ENCODE assay signal across 27 cellular contexts in genomic region chr3:197253243-197253947, GRCh38. TPM values are rescaled to one million over a fixed set of nuclear protein-coding genes. Genes with fewer than 3 reads are reported as not detected.
DNase-seq lines count a peak whose midpoint lies in the region; ATAC-seq, FAIRE-seq and TF ChIP-seq lines count a peak whose summit lies in the region.
"Had no signal": no experiment of that assay in that cellular context is flagged by ENCODE, and none has a peak within 500 bp of the region (broad histone marks: within the 10 kb centered on the region; RNA-seq: fewer than 3 reads in every experiment).

No MANE protein-coding gene starts in this region.

- in situ Hi-C loops in HepG2 (cut with HindIII; ENCODE audit: extremely low pct_ligation_motif_present, low pct_unique_long_range_greater_than_20kb): no loop called here

- no peak overlapping the region for H3K9ac ChIP-seq in HepG2 (ENCODE audit: insufficient read depth, low read depth, low read length)
- no peak overlapping the region for H3K9ac ChIP-seq in SK-N-MC (ENCODE audit: insufficient read length)

- TF ChIP-seq CTCF in HepG2 (CRISPR knock-in tag; IDR thresholded peaks at IDR 0.05): no peak
- TF ChIP-seq CTCF in right lobe of liver (IDR thresholded peaks at IDR 0.05): no peak

- H3K4me3 ChIP-seq in HepG2 (replicated peaks in 1 of 3; ENCODE audit: insufficient read depth in 1 of 3, low read depth in 2 of 3, low read length in 3 of 3) (no peak overlapping the region), right lobe of liver (no peak overlapping the region), SK-N-MC (no peak overlapping the region)
- H3K4me3 ChIP-seq: GM12878, tibial nerve had no signal

- CTCF ChIA-PET in HepG2 (lab: Yijun Ruan, JAX; ENCODE audit: low intra/inter-chr PET ratio, low total read pairs): no interaction called here

- DNase-seq in HepG2 (ENCODE audit: low spot score): no peak
- no peak for DNase-seq in right lobe of liver
- no peak for DNase-seq in SK-N-MC (ENCODE audit: low read depth, low spot score)
- DNase-seq in central memory CD4-positive, alpha-beta T cell: peak; percentile 3
- no peak for DNase-seq in stimulated activated naive CD8-positive, alpha-beta T cell treated with anti-CD3 and anti-CD28 coated beads, Interleukin-15, Interleukin-2, amounts not matched to agents 100 U/mL and 50 U/mL, for 24 hours
- DNase-seq in left ventricle myocardium superior: no peak
- no peak for DNase-seq in NCI-H1417 (lab: John Stamatoyannopoulos, UW)
- DNase-seq in Kasumi-1 (lab: John Stamatoyannopoulos, UW): no peak
- DNase-seq: activated effector memory CD4-positive, alpha-beta T cell treated with anti-CD3 and anti-CD28 coated beads, Interleukin-2, amount 50 U/mL, for 16 hours; DMS53; effector CD8-positive, alpha-beta T cell; glutamatergic neuron; GOT3; left cardiac atrium; mesendoderm; MM.1S; naive B cell; NCI-H1694; NCI-H2171 treated with DMSO at 0.1 percent for 48 hours; NCI-H82; OCI-M1; SIG-M5; stimulated activated naive CD4-positive, alpha-beta T cell treated with Interleukin-2 at 50 U/mL for 16 hours had no signal

- H3K27me3 ChIP-seq in HepG2 (ENCODE audit: control insufficient read depth in 1 of 2, insufficient read depth in 2 of 2, low read length in 2 of 2): no peaks in the 10 kb centered on the region
- H3K27me3 ChIP-seq in right lobe of liver: no peaks in the 10 kb centered on the region
- H3K27me3 ChIP-seq: tibial nerve had no signal

- H3K4me2 ChIP-seq in HepG2 (ENCODE audit: low read depth, low read length): no peak overlapping the region

- peak; percentile 15 for FAIRE-seq in HepG2 (lab: Jason Lieb, UNC)
- FAIRE-seq: GM12878 had no signal

- TF ChIP-seq POLR2A in HepG2 (IDR thresholded peaks at IDR 0.05; ENCODE audit: insufficient read depth in 1 of 2, low read depth in 2 of 2, low read length in 2 of 2): no peak
- TF ChIP-seq POLR2A in right lobe of liver (IDR thresholded peaks at IDR 0.05): no peak

- ATAC-seq in HepG2 (no peak), right lobe of liver (no peak), left ventricle myocardium superior (no peak)
- peak; percentile 75 for ATAC-seq in stimulated activated naive CD8-positive, alpha-beta T cell treated with anti-CD3 and anti-CD28 coated beads, Interleukin-15, Interleukin-2, amounts not matched to agents 100 U/mL and 50 U/mL, for 24 hours
- ATAC-seq: GM12878, left cardiac atrium, WTC11 had no signal

- H2AFZ ChIP-seq in HepG2 (ENCODE audit: low read length): no peak overlapping the region

- POLR2A ChIA-PET in HepG2 (lab: Yijun Ruan, JAX): no interaction called here

- H3K36me3 ChIP-seq in HepG2 (replicated peaks in 1 of 2; ENCODE audit: control insufficient read depth in 1 of 2, insufficient read depth in 2 of 2, low read length in 2 of 2): peaks cover 0 to 14% of the 10 kb centered on the region in 2 experiments; a peak in 3 of 5 replicates
- H3K36me3 ChIP-seq in right lobe of liver: no peaks in the 10 kb centered on the region
- peaks cover 47% of the 10 kb centered on the region for H3K36me3 ChIP-seq in SK-N-MC (ENCODE audit: insufficient read depth, low read length)

- H3K4me1 ChIP-seq in HepG2 (ENCODE audit: insufficient read depth, low read length) (peaks cover 19% of the 10 kb centered on the region; the same call in 1 of the 2 replicates), right lobe of liver (no peaks in the 10 kb centered on the region)

- H3K79me2 ChIP-seq in HepG2 (ENCODE audit: insufficient read depth, low read length): peaks cover 97% of the 10 kb centered on the region

- no peak for TF ChIP-seq EP300 in HepG2 (IDR thresholded peaks at IDR 0.05; ENCODE audit: low read depth in 2 of 2, low read length in 2 of 2)
- TF ChIP-seq EP300 in HepG2 (CRISPR knock-in tag; IDR thresholded peaks at IDR 0.05; ENCODE audit: borderline replicate concordance): no peak

- no peak for TF ChIP-seq RAD21 in HepG2 (CRISPR knock-in tag; IDR thresholded peaks at IDR 0.05)

- no TSS peak for BruUV-seq in HepG2 (replicated peaks; lab: Mats Ljungman, UMichigan)

- H4K20me1 ChIP-seq in HepG2 (ENCODE audit: insufficient read depth, low read length): peaks cover 13% of the 10 kb centered on the region

- intact Hi-C loops in HepG2 (cut with micrococcal nuclease; ENCODE audit: unreplicated experiment) (no loop called here), right lobe of liver (cut with DNase I) (loop anchor here (10.0 kb wide), 1 partner anchor 251 kb away; no protein-coding TSS in a partner anchor), left ventricle myocardium superior (cut with micrococcal nuclease) (loop anchor here (10.0 kb wide), 1 partner anchor 201 kb away; no protein-coding TSS in a partner anchor)

- H3K27ac ChIP-seq in HepG2 (ENCODE audit: extremely low read length, insufficient read depth, low read length) (no peak overlapping the region), right lobe of liver (no peak overlapping the region), SK-N-MC (peak overlapping the region; percentile 27; the same call in 1 of the 2 replicates)
- H3K27ac ChIP-seq: HL-60, tibial nerve had no signal

- peaks cover 17% of the 10 kb centered on the region for H3K9me3 ChIP-seq in HepG2 (ENCODE audit: low read length)
- H3K9me3 ChIP-seq in right lobe of liver: peaks cover 0 to 6% (median 1%) of the 10 kb centered on the region in 4 donors
- H3K9me3 ChIP-seq in SK-N-MC (ENCODE audit: low read depth, low read length): peaks cover 27% of the 10 kb centered on the region

- WGBS in HepG2 (ENCODE audit: low lambda C conversion rate): 97% methylated on average over 7 of the region's 7 CpGs
- whole genome bisulfite sequencing in right lobe of liver (ENCODE audit: insufficient coverage, low coverage, low lambda C conversion rate, missing lambda C conversion rate): 86% methylated on average over 7 of the region's 7 CpGs

TF ChIP-seq in HepG2, 621 proteins besides CTCF, POLR2A, EP300 and RAD21 (continues in another document):
- TF ChIP-seq DNMT3B (CRISPR knock-in tag; conservative IDR thresholded peaks at IDR 0.05) (no peak), MAFF (IDR thresholded peaks at IDR 0.05; ENCODE audit: low read depth, low read length) (peak; percentile 71), FOSL2 (CRISPR knock-in tag; IDR thresholded peaks at IDR 0.05) (no peak), ZNF883 (CRISPR knock-in tag; IDR thresholded peaks at IDR 0.05; ENCODE audit: not compliant biosample characterization) (no peak)

RNA-seq across cellular contexts. Expression of gene DLG1, which starts 45.0 kb away (rescaled TPM):
- total RNA-seq in HepG2 (2016; rRNA removed; fragmentation: Illumina TruSeq; extraction: Trizol): 104 and 105 TPM in 2 replicates
- 40.0 and 44.2 TPM in 2 replicates for total RNA-seq in HepG2 (2016; cell fraction: cytosol; rRNA removed; fragmentation: Illumina TruSeq; extraction: Trizol; ENCODE audit: low read depth)
- total RNA-seq in HepG2 (2016; cell fraction: insoluble cytoplasmic fraction; rRNA removed; fragmentation: Illumina TruSeq; extraction: Trizol): 102 and 106 TPM in 2 replicates
- 33.5 and 37.5 TPM in 2 replicates for total RNA-seq in HepG2 (2016; cell fraction: membrane; rRNA removed; fragmentation: Illumina TruSeq; extraction: Trizol)
- total RNA-seq in HepG2 (2016; cell fraction: nucleus; rRNA removed; fragmentation: Illumina TruSeq; extraction: Trizol): 208 and 219 TPM in 2 replicates
- polyA plus RNA-seq in HepG2 (2011; rRNA removed): 30.4 and 30.5 TPM in 2 replicates
- 7.7 and 13.1 TPM in 2 replicates for polyA plus RNA-seq in HepG2 (2011; cell fraction: cytosol; rRNA removed)
- polyA plus RNA-seq in HepG2 (2011; cell fraction: nucleus; rRNA removed): 38.0 and 75.0 TPM in 2 replicates
- polyA plus RNA-seq in HepG2 (2012): 34.1 and 38.3 TPM in 2 replicates
- polyA plus RNA-seq in HepG2 (2016; cell fraction: cytosol; fragmentation: Illumina TruSeq; extraction: Trizol; ENCODE audit: low read depth): 3.7 and 3.9 TPM in 2 replicates
- polyA plus RNA-seq in HepG2 (2016; cell fraction: insoluble cytoplasmic fraction; fragmentation: Illumina TruSeq; extraction: Trizol; ENCODE audit: low read depth): 67.8 and 68.9 TPM in 2 replicates
- polyA plus RNA-seq in HepG2 (2016; cell fraction: membrane; fragmentation: Illumina TruSeq; extraction: Trizol; ENCODE audit: low read depth): 10.5 and 12.7 TPM in 2 replicates
- 110 and 123 TPM in 2 replicates for polyA plus RNA-seq in HepG2 (2016; cell fraction: nucleus; fragmentation: Illumina TruSeq; extraction: Trizol; ENCODE audit: insufficient read depth, low read depth)
- 42.3 and 46.0 TPM in 2 replicates for polyA minus RNA-seq in HepG2 (2011; rRNA and poly(A)+ RNA removed; ENCODE audit: low replicate concordance)
- polyA minus RNA-seq in HepG2 (2011; cell fraction: cytosol; rRNA and poly(A)+ RNA removed): 23.2 and 29.7 TPM in 2 replicates
- polyA minus RNA-seq in HepG2 (2011; cell fraction: nucleus; rRNA and poly(A)+ RNA removed): 241 and 244 TPM in 2 replicates
- total RNA-seq in right lobe of liver: 10 to 100 TPM; 36.1 to 50.2 (median 44.2) TPM
- 44.6 TPM for total RNA-seq in left ventricle myocardium superior
